In the genomic region with DNA sequence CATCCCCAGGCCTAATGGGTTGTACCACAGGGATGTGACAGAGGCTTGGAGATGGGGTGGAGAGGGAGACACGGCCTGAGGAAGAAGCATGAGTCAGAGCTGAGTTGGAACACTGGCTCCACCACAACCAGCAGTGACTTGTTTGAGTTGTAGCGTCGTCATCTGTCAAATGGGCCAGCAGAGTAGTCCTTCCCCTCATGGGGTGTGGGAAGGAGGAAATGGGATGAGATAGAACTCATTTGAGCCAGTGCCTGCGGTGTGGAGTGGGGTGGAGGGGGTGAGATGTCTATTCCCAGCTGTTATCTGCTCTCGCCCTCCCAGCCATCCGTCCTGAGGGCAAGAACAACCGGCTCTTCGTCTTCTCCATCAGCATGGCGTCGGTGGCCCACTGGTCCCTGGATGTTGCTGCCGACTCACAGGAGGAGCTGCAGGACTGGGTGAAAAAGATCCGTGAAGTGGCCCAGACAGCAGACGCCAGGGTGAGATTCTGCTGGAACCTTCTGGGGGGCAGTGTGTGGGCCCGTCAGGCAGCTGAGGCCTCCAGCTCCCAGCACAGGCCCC, we compare ENCODE assay signal across 12 cellular contexts. TPM values are rescaled to one million over a fixed set of nuclear protein-coding genes. Genes with fewer than 3 reads are reported as not detected.
DNase-seq lines count a peak whose midpoint lies in the region; ATAC-seq and TF ChIP-seq lines count a peak whose summit lies in the region.
"Had no signal": no experiment of that assay in that cellular context is flagged by ENCODE, and none has a peak within 500 bp of the region (broad histone marks: within the 10 kb centered on the region; RNA-seq: fewer than 3 reads in every experiment).

No MANE protein-coding gene starts in this region.

- TF ChIP-seq CTCF in heart right ventricle (IDR thresholded peaks at IDR 0.05) (no peak), fibroblast of mammary gland (conservative IDR thresholded peaks at IDR 0.05; ENCODE audit: control insufficient read depth, insufficient read depth, low read depth, low read length) (no peak), tibial artery (IDR thresholded peaks at IDR 0.05) (no peak), gastrocnemius medialis (IDR thresholded peaks at IDR 0.05 in 4 of 5, conservative IDR thresholded peaks at IDR 0.05 in 1 of 5) (no peak)

- WGBS in heart right ventricle, 2 donors, result 86 to 88% methylated on average over 14 of the region's 14 CpGs

- H3K36me3 Mint-ChIP-seq in activated naive CD4-positive, alpha-beta T cell treated with anti-CD3 and anti-CD28 coated beads, Interleukin-2, amount 50 U/mL, for 72 hours, result peaks cover 9 to 37% of the 10 kb centered on the region in 2 donors

- DNase-seq in cardiac septum (ENCODE audit: low spot score), result peak; percentile 71
- no peak for DNase-seq in heart right ventricle
- peak in 1 of 2 donors; percentile 47 for DNase-seq in activated naive CD4-positive, alpha-beta T cell treated with anti-CD3 and anti-CD28 coated beads, Interleukin-2, amount 50 U/mL, for 72 hours (ENCODE audit: low spot score in 2 of 2)
- DNase-seq in fibroblast of mammary gland (ENCODE audit: low read depth), result peak; percentile 94
- peak; percentile 19 to 61 for DNase-seq in tibial artery
- no peak for DNase-seq in gastrocnemius medialis
- DNase-seq in anterior cingulate cortex (lab: John Stamatoyannopoulos, UW), result no peak
- DNase-seq: activated gamma-delta T cell treated with Interleukin-2 at 50 U/mL for 16 hours, hypothalamus, natural killer cell had no signal

- H3K27me3 ChIP-seq in heart right ventricle, result no peaks in the 10 kb centered on the region
- H3K27me3 ChIP-seq in tibial artery, result no peaks in the 10 kb centered on the region
- no peaks in the 10 kb centered on the region for H3K27me3 ChIP-seq in gastrocnemius medialis

- H3K4me1 ChIP-seq in heart right ventricle (peaks cover 18 to 39% (median 32%) of the 10 kb centered on the region in 9 donors), tibial artery (peaks cover 0 to 30% (median 28%) of the 10 kb centered on the region in 4 donors), gastrocnemius medialis (peaks cover 27 to 32% of the 10 kb centered on the region in 2 donors)

- TF ChIP-seq POLR2A in gastrocnemius medialis (IDR thresholded peaks at IDR 0.05), result no peak

- H3K9me3 Mint-ChIP-seq in activated naive CD4-positive, alpha-beta T cell treated with anti-CD3 and anti-CD28 coated beads, Interleukin-2, amount 50 U/mL, for 72 hours, result no peaks in the 10 kb centered on the region
- H3K9me3 Mint-ChIP-seq: natural killer cell had no signal

- H3K27ac ChIP-seq in heart right ventricle, result peak overlapping the region in 5 of 10 donors; percentile 10 to 90 (median 18)
- peak overlapping the region; percentile 10 to 83 for H3K27ac ChIP-seq in tibial artery
- H3K27ac ChIP-seq in gastrocnemius medialis, result peak overlapping the region in 2 of 4 donors; percentile 68 to 78
- H3K27ac ChIP-seq: BLaER1 treated with 17β-estradiol and CSF1 and Interleukin-3, amounts not matched to agents 10 nM and 100 nM had no signal

- ATAC-seq in heart right ventricle, result no peak
- peak in 1 of 2 donors; percentile 28 for ATAC-seq in activated naive CD4-positive, alpha-beta T cell treated with anti-CD3 and anti-CD28 coated beads, Interleukin-2, amount 50 U/mL, for 72 hours
- no peak for ATAC-seq in GM21737 (IDR thresholded peaks at IDR 0.05; ENCODE audit: unreplicated experiment)
- ATAC-seq in gastrocnemius medialis, result no peak
- ATAC-seq: natural killer cell had no signal

- intact Hi-C loops in cardiac septum (cut with DNase I) (loop anchor here (5.0 kb wide), 4 partner anchors 33 to 242 kb away; a partner anchor contains a TSS), heart right ventricle (cut with DNase I) (loop anchor here in 9 of 10 donors (5.0 to 10.0 kb wide), 9 partner anchors 33 to 242 kb away; a partner anchor contains a TSS), tibial artery (cut with DNase I; ENCODE audit: low total_unique reads) (no loop called here), gastrocnemius medialis (cut with DNase I; ENCODE audit: low total_unique reads) (loop anchor here (5.0 kb wide), 1 partner anchor 33 kb away; a partner anchor contains a TSS)

- H3K27ac Mint-ChIP-seq in activated naive CD4-positive, alpha-beta T cell treated with anti-CD3 and anti-CD28 coated beads, Interleukin-2, amount 50 U/mL, for 72 hours, result peak overlapping the region; percentile 18 to 27

- in situ Hi-C loops in gastrocnemius medialis (cut with MboI; ENCODE audit: low sequenced_read_pairs in 4 of 4), result loop anchor here (5.0 to 10.0 kb wide), 3 partner anchors 55 to 172 kb away; a partner anchor contains a TSS

- H3K36me3 ChIP-seq in heart right ventricle, result peaks cover 9 to 99% (median 79%) of the 10 kb centered on the region in 9 donors
- H3K36me3 ChIP-seq in tibial artery, result peaks cover 60 to 88% (median 78%) of the 10 kb centered on the region in 3 donors
- H3K36me3 ChIP-seq in gastrocnemius medialis, result peaks cover 0 to 66% of the 10 kb centered on the region in 2 donors

- H3K9me3 ChIP-seq in heart right ventricle (no peaks in the 10 kb centered on the region), tibial artery (no peaks in the 10 kb centered on the region), gastrocnemius medialis (no peaks in the 10 kb centered on the region)
- H3K9me3 ChIP-seq: BLaER1 treated with 17β-estradiol and CSF1 and Interleukin-3, amounts not matched to agents 10 nM and 100 nM had no signal

- H3K4me3 ChIP-seq in heart right ventricle (no peak overlapping the region), fibroblast of mammary gland (ENCODE audit: control insufficient read depth, low read depth, low read length) (no peak overlapping the region), tibial artery (no peak overlapping the region), gastrocnemius medialis (no peak overlapping the region)
- H3K4me3 ChIP-seq: BLaER1 treated with 17β-estradiol and CSF1 and Interleukin-3, amounts not matched to agents 10 nM and 100 nM had no signal

RNA-seq across cellular contexts. Expression of a gene that starts 32.5 kb away (rescaled TPM):
- total RNA-seq in cardiac septum (66.6 TPM), heart right ventricle (10 to 100 TPM; 36.6 to 63.6 (median 47.9) TPM), gastrocnemius medialis (10 to 100 TPM; 19.9 to 58.0 (median 35.0) TPM)
- polyA plus RNA-seq in heart right ventricle, result 10 to 100 TPM; 38.8 to 81.7 TPM
- total RNA-seq in activated naive CD4-positive, alpha-beta T cell treated with anti-CD3 and anti-CD28 coated beads, Interleukin-2, amount 50 U/mL, for 72 hours, result 100 to 1,000 TPM; 153 to 348 TPM

Comparison
In these comparisons a context has a peak if more than half of its experiments do, and no peak if none do; other contexts are left out.
1. DNase-seq: peak in cardiac septum (single experiment), fibroblast of mammary gland (single experiment) and tibial artery (2 of 2); none in heart right ventricle (0 of 2), gastrocnemius medialis (0 of 2) and anterior cingulate cortex (0 of 58).